ENCODE assay signal across 1 cellular context in genomic region chr2:121562269-121563176, GRCh38.
TF ChIP-seq lines count a peak whose summit lies in the region.

No MANE protein-coding gene starts in this region.

TF ChIP-seq in GM12878, 131 proteins besides CTCF, POLR2A, EP300 and RAD21 (continued from another document):
- TF ChIP-seq IRF5 (IDR thresholded peaks at IDR 0.05; ENCODE audit: borderline replicate concordance) (no peak), NR2F1 (conservative IDR thresholded peaks at IDR 0.05) (0 out of 2 replicates have a peak, but pooled peaks have one; percentile 16), HDAC6 (IDR thresholded peaks at IDR 0.05; ENCODE audit: unreplicated experiment) (no peak), SMARCA5 (IDR thresholded peaks at IDR 0.05) (no peak), HSF1 (IDR thresholded peaks at IDR 0.05; ENCODE audit: low read depth, low read length) (no peak), HDGF (IDR thresholded peaks at IDR 0.05) (no peak), SREBF2 (IDR thresholded peaks at IDR 0.05; ENCODE audit: low read length) (no peak), BHLHE40 (IDR thresholded peaks at IDR 0.05; ENCODE audit: borderline replicate concordance in 1 of 2, low read depth in 2 of 2, low read length in 1 of 2) (peak in 1 of 2 experiments; percentile 48; a peak in 1 of 4 replicates), SPI1 (IDR thresholded peaks at IDR 0.05; ENCODE audit: borderline replicate concordance, insufficient read depth, low read depth, low read length) (peak; percentile 11; the same call in 1 of the 2 replicates), BCL3 (IDR thresholded peaks at IDR 0.05; ENCODE audit: borderline replicate concordance, insufficient read depth, low read depth, low read length, poor library complexity, severe bottlenecking) (no peak), YY1 (IDR thresholded peaks at IDR 0.05; ENCODE audit: low read depth, low read length) (no peak), TCF7 (IDR thresholded peaks at IDR 0.05; ENCODE audit: borderline replicate concordance) (no peak), RELB (IDR thresholded peaks at IDR 0.05; ENCODE audit: low read depth) (peak; percentile 43; the same call in 1 of the 2 replicates), NKRF (conservative IDR thresholded peaks at IDR 0.05) (no peak), CREM (IDR thresholded peaks at IDR 0.05; ENCODE audit: low read depth) (no peak), DPF2 (IDR thresholded peaks at IDR 0.05) (0 out of 2 replicates have a peak, but pooled peaks have one; percentile 10), EED (IDR thresholded peaks at IDR 0.05; ENCODE audit: low read depth) (no peak), GABPA (IDR thresholded peaks at IDR 0.05; ENCODE audit: low read depth) (no peak), KAT2A (conservative IDR thresholded peaks at IDR 0.05; ENCODE audit: control insufficient read depth, low read depth, low read length) (no peak), EZH2 (IDR thresholded peaks at IDR 0.05; ENCODE audit: borderline replicate concordance, control insufficient read depth, low read depth, low read length) (no peak), RBBP5 (conservative IDR thresholded peaks at IDR 0.05) (no peak), RCOR1 (conservative IDR thresholded peaks at IDR 0.05; ENCODE audit: low read depth, low read length) (no peak), SMC3 (IDR thresholded peaks at IDR 0.05; ENCODE audit: borderline replicate concordance, low read length) (no peak)
- TF ChIP-seq, protein P1, sequence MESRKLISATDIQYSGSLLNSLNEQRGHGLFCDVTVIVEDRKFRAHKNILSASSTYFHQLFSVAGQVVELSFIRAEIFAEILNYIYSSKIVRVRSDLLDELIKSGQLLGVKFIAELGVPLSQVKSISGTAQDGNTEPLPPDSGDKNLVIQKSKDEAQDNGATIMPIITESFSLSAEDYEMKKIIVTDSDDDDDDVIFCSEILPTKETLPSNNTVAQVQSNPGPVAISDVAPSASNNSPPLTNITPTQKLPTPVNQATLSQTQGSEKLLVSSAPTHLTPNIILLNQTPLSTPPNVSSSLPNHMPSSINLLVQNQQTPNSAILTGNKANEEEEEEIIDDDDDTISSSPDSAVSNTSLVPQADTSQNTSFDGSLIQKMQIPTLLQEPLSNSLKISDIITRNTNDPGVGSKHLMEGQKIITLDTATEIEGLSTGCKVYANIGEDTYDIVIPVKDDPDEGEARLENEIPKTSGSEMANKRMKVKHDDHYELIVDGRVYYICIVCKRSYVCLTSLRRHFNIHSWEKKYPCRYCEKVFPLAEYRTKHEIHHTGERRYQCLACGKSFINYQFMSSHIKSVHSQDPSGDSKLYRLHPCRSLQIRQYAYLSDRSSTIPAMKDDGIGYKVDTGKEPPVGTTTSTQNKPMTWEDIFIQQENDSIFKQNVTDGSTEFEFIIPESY (IDR thresholded peaks at IDR 0.05): no peak
- TF ChIP-seq, protein P2, sequence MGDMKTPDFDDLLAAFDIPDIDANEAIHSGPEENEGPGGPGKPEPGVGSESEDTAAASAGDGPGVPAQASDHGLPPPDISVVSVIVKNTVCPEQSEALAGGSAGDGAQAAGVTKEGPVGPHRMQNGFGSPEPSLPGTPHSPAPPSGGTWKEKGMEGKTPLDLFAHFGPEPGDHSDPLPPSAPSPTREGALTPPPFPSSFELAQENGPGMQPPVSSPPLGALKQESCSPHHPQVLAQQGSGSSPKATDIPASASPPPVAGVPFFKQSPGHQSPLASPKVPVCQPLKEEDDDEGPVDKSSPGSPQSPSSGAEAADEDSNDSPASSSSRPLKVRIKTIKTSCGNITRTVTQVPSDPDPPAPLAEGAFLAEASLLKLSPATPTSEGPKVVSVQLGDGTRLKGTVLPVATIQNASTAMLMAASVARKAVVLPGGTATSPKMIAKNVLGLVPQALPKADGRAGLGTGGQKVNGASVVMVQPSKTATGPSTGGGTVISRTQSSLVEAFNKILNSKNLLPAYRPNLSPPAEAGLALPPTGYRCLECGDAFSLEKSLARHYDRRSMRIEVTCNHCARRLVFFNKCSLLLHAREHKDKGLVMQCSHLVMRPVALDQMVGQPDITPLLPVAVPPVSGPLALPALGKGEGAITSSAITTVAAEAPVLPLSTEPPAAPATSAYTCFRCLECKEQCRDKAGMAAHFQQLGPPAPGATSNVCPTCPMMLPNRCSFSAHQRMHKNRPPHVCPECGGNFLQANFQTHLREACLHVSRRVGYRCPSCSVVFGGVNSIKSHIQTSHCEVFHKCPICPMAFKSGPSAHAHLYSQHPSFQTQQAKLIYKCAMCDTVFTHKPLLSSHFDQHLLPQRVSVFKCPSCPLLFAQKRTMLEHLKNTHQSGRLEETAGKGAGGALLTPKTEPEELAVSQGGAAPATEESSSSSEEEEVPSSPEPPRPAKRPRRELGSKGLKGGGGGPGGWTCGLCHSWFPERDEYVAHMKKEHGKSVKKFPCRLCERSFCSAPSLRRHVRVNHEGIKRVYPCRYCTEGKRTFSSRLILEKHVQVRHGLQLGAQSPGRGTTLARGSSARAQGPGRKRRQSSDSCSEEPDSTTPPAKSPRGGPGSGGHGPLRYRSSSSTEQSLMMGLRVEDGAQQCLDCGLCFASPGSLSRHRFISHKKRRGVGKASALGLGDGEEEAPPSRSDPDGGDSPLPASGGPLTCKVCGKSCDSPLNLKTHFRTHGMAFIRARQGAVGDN (IDR thresholded peaks at IDR 0.05): no peak
TF ChIP-seq in GM12878: peak in this region for 7.
